In the genomic region with DNA sequence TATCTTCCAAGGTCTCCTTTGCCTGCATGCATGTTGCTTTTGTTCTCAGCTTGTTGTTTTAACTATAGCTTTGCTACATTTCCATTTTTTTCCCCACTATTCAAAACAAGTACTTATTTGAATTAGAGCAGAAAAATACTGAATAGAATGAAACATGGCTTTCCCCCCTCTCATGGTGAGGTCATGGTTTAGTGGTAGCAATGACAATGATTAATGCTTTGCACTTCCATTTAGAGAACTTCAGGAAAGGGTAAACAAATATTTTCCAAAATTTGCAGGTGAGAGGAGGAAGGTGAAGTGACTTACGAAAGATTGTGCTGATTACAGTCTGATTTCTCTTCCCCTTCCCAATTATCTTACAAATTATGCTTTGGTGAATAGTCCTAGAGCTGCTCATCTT, we compare ENCODE assay signal across 16 cellular contexts.
"Had no signal": no experiment of that assay in that cellular context is flagged by ENCODE, and none has a peak within 500 bp of the region (broad histone marks: within the 10 kb centered on the region; RNA-seq: fewer than 3 reads in every experiment).

No MANE protein-coding gene starts in this region.

- H3K27ac Mint-ChIP-seq: activated CD8-positive, alpha-beta T cell treated with anti-CD3 and anti-CD28 coated beads for 36 hours; activated naive CD4-positive, alpha-beta T cell treated with anti-CD3 and anti-CD28 coated beads for 36 hours; natural killer cell treated with Interleukin-12 subunit alpha and Interleukin-12 subunit beta and Interleukin-15 and Interleukin-18, amount 100 ng/mL, for 72 hours had no signal

- H3K9me3 Mint-ChIP-seq: activated CD8-positive, alpha-beta T cell treated with anti-CD3 and anti-CD28 coated beads for 36 hours; activated naive CD4-positive, alpha-beta T cell treated with anti-CD3 and anti-CD28 coated beads for 36 hours; natural killer cell treated with Interleukin-12 subunit alpha and Interleukin-12 subunit beta and Interleukin-15 and Interleukin-18, amount 100 ng/mL, for 72 hours had no signal

- H3K27me3 ChIP-seq: gastrocnemius medialis had no signal

- H3K9me3 ChIP-seq: gastrocnemius medialis, left ventricle myocardium inferior had no signal

- ATAC-seq: activated CD8-positive, alpha-beta T cell treated with anti-CD3 and anti-CD28 coated beads for 36 hours; gastrocnemius medialis; natural killer cell treated with Interleukin-12 subunit alpha and Interleukin-12 subunit beta and Interleukin-15 and Interleukin-18, amount 100 ng/mL, for 72 hours had no signal

- H3K36me3 Mint-ChIP-seq: natural killer cell treated with Interleukin-12 subunit alpha and Interleukin-12 subunit beta and Interleukin-15 and Interleukin-18, amount 100 ng/mL, for 72 hours had no signal

- H3K4me3 Mint-ChIP-seq: activated CD8-positive, alpha-beta T cell treated with anti-CD3 and anti-CD28 coated beads for 36 hours; activated naive CD4-positive, alpha-beta T cell treated with anti-CD3 and anti-CD28 coated beads for 36 hours; natural killer cell treated with Interleukin-12 subunit alpha and Interleukin-12 subunit beta and Interleukin-15 and Interleukin-18, amount 100 ng/mL, for 72 hours had no signal

- H3K4me3 ChIP-seq: coronary artery, gastrocnemius medialis, left ventricle myocardium inferior had no signal

- H3K27me3 Mint-ChIP-seq: activated CD8-positive, alpha-beta T cell treated with anti-CD3 and anti-CD28 coated beads for 36 hours; natural killer cell treated with Interleukin-12 subunit alpha and Interleukin-12 subunit beta and Interleukin-15 and Interleukin-18, amount 100 ng/mL, for 72 hours had no signal

- H3K27ac ChIP-seq: coronary artery, epithelial cell of prostate, left ventricle myocardium inferior, WERI-Rb-1 had no signal

- H3K36me3 ChIP-seq: gastrocnemius medialis, left ventricle myocardium inferior, WERI-Rb-1 had no signal

- DNase-seq: activated CD4-positive, alpha-beta T cell treated with anti-CD3 and anti-CD28 coated beads for 4 hours; activated CD8-positive, alpha-beta memory T cell treated with anti-CD3 and anti-CD28 coated beads, Interleukin-2, amount 50 U/mL, for 48 hours; activated CD8-positive, alpha-beta T cell treated with anti-CD3 and anti-CD28 coated beads for 36 hours; activated naive CD4-positive, alpha-beta T cell treated with anti-CD3 and anti-CD28 coated beads for 36 hours; effector memory CD4-positive, alpha-beta T cell; gastrocnemius medialis; left ventricle myocardium inferior; mesenchymal stem cell; stimulated activated CD4-positive, alpha-beta T cell treated with anti-CD3 and anti-CD28 coated beads, Interleukin-12 subunit alpha, Interleukin-12 subunit beta, amount 100 ng/mL, for 4 hours; stimulated activated naive CD4-positive, alpha-beta T cell; T1000; trophoblast cell; WERI-Rb-1 had no signal
